In the genomic region with DNA sequence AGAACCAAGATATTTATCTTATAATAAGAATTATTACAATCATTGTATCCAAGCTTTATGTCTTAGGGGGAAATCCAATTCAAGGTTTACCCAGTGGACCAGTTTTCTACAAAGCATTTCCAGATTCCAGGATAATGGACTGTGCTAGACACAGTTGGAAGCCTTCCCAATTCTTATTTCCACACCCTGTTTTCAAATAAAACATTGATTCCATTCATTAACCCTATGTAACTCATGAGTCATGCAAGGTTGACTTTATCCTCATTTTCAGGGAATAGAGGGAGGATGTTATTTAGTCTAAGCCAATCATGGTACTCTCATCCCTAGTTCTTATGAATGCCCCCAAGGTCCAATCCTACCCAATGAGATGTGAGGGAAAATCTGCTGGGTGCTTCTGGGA, we compare ENCODE assay signal across 16 cellular contexts.
DNase-seq lines count a peak whose midpoint lies in the region; ATAC-seq lines count a peak whose summit lies in the region.
"Had no signal": no experiment of that assay in that cellular context is flagged by ENCODE, and none has a peak within 500 bp of the region (broad histone marks: within the 10 kb centered on the region; RNA-seq: fewer than 3 reads in every experiment).

No MANE protein-coding gene starts in this region.

- no peak overlapping the region for H3K27ac Mint-ChIP-seq in naive thymus-derived CD8-positive, alpha-beta T cell
- H3K27ac Mint-ChIP-seq: CD4-positive, CD25-positive, alpha-beta regulatory T cell had no signal

- peaks cover 0 to 2% (median under 1%) of the 10 kb centered on the region in 4 donors for H3K4me1 Mint-ChIP-seq in naive thymus-derived CD8-positive, alpha-beta T cell

- H3K27me3 Mint-ChIP-seq in naive thymus-derived CD8-positive, alpha-beta T cell = peaks cover 0 to 4% (median under 1%) of the 10 kb centered on the region in 5 donors

- peak; percentile 27 for DNase-seq in EH (ENCODE audit: low read depth)
- peak; percentile 13 for DNase-seq in NCI-H748 (lab: John Stamatoyannopoulos, UW; ENCODE audit: unreplicated experiment)
- DNase-seq in renal cortical epithelial cell (ENCODE audit: low read depth) = peak; percentile 72
- DNase-seq in naive thymus-derived CD8-positive, alpha-beta T cell = no peak
- no peak for DNase-seq in SK-N-DZ (ENCODE audit: low spot score)
- DNase-seq in NCI-H2029 (lab: John Stamatoyannopoulos, UW) = no peak
- DNase-seq: AML-193; CD4-positive, CD25-positive, alpha-beta regulatory T cell; NCI-H1417; NCI-H1930; NCI-H524; NK-92 treated with Interleukin-12 subunit alpha and Interleukin-12 subunit beta, amount 100 ng/mL, for 24 hours; PC-3 had no signal

- peaks cover 0 to 2% (median 0%) of the 10 kb centered on the region in 9 donors for H3K9me3 Mint-ChIP-seq in naive thymus-derived CD8-positive, alpha-beta T cell

- POLR2A ChIA-PET in naive thymus-derived CD8-positive, alpha-beta T cell (lab: Charles Lee) = no interaction called here

- H3K4me3 Mint-ChIP-seq in naive thymus-derived CD8-positive, alpha-beta T cell = no peak overlapping the region
- H3K4me3 Mint-ChIP-seq: CD4-positive, CD25-positive, alpha-beta regulatory T cell had no signal

- H3K36me3 Mint-ChIP-seq in naive thymus-derived CD8-positive, alpha-beta T cell = peaks cover 0 to 4% (median 3%) of the 10 kb centered on the region in 3 donors
- H3K36me3 Mint-ChIP-seq: CD4-positive, CD25-positive, alpha-beta regulatory T cell had no signal

- peak; percentile 43 for ATAC-seq in esophagus mucosa
- ATAC-seq in naive thymus-derived CD8-positive, alpha-beta T cell = no peak
- ATAC-seq: PC-3, Right ventricle myocardium inferior, SK-N-SH treated with all-trans-retinoic acid at 6 μM for 48 hours had no signal

Comparison
In these comparisons a context has a peak if more than half of its experiments do, and no peak if none do; other contexts are left out.
1. DNase-seq: peak in EH (single experiment), NCI-H748 (single experiment) and renal cortical epithelial cell (single experiment); none in naive thymus-derived CD8-positive, alpha-beta T cell (0 of 10), SK-N-DZ (single experiment) and NCI-H2029 (single experiment).